8 cellular contexts compared by ENCODE assay signal in genomic region chr7:8217200-8218068, GRCh38. TPM values are rescaled to one million over a fixed set of nuclear protein-coding genes. Genes with fewer than 3 reads are reported as not detected.
DNase-seq lines count a peak whose midpoint lies in the region; TF ChIP-seq lines count a peak whose summit lies in the region.

No MANE protein-coding gene starts in this region.

- no peak overlapping the region for H3K4me3 Mint-ChIP-seq in mesothelial cell of epicardium

- no peaks in the 10 kb centered on the region for H3K27me3 ChIP-seq in dorsolateral prefrontal cortex

- peak overlapping the region in 29 of 59 donors; percentile 2 to 79 (median 34) for H3K27ac ChIP-seq in dorsolateral prefrontal cortex

- peak; percentile 14; the same call in 1 of the 2 replicates for TF ChIP-seq CTCF in GM12874 (IDR thresholded peaks at IDR 0.05; ENCODE audit: insufficient read depth, low read depth, low read length)
- peak; percentile 77 to 100 (median 89) for TF ChIP-seq CTCF in dorsolateral prefrontal cortex (IDR thresholded peaks at IDR 0.05 in 54 of 56, conservative IDR thresholded peaks at IDR 0.05 in 2 of 56; ENCODE audit: low read depth in 1 of 56, partially characterized antibody in 56 of 56)
- TF ChIP-seq CTCF in mesothelial cell of epicardium (IDR thresholded peaks at IDR 0.05; ENCODE audit: unreplicated experiment) = peak; percentile 98

- H3K4me3 ChIP-seq in dorsolateral prefrontal cortex = peak overlapping the region in 27 of 59 donors; percentile 1 to 41 (median 16)

- no peak overlapping the region for H3K27ac Mint-ChIP-seq in mesothelial cell of epicardium

- no peaks in the 10 kb centered on the region for H3K36me3 Mint-ChIP-seq in mesothelial cell of epicardium

- H3K9me3 Mint-ChIP-seq in mesothelial cell of epicardium = no peaks in the 10 kb centered on the region

- no peaks in the 10 kb centered on the region for H3K27me3 Mint-ChIP-seq in mesothelial cell of epicardium (ENCODE audit: low read depth)

- peaks cover 44% of the 10 kb centered on the region for H3K4me1 Mint-ChIP-seq in mesothelial cell of epicardium

- intact Hi-C loops in dorsolateral prefrontal cortex (cut with DNase I) = loop anchor here (2.0 to 10.0 kb wide), 4 partner anchors 77 to 793 kb away; no protein-coding TSS in a partner anchor

- DNase-seq in AG08396 (ENCODE audit: low spot score) (peak; percentile 27), MV-4-11 (lab: John Stamatoyannopoulos, UW) (peak; percentile 52), RPMI7951 (ENCODE audit: low read depth) (peak; percentile 59), dorsolateral prefrontal cortex (no peak), mesothelial cell of epicardium (ENCODE audit: low spot score in 2 of 2, unreplicated experiment in 2 of 2) (no peak), T1000 (lab: John Stamatoyannopoulos, UW) (no peak)
- no peak for DNase-seq in activated CD8-positive, alpha-beta memory T cell treated with anti-CD3 and anti-CD28 coated beads, Interleukin-2, amount 50 U/mL, for 4 hours

RNA-seq across cellular contexts. Expression of gene ICA1, which starts 44.5 kb away (rescaled TPM):
- total RNA-seq in RPMI7951 (2014; rRNA removed; shearing (Covaris generic)) = 0.24 and 0.49 TPM in 2 replicates
- 100 to 1,000 TPM in 33 of 120 experiments, 10 to 100 TPM in 87; 47.2 to 155 (median 89.1) TPM for total RNA-seq in dorsolateral prefrontal cortex
- total RNA-seq in mesothelial cell of epicardium = 6.8 to 8.3 TPM (median 8.2 TPM) in 3 replicates

Comparison
In these comparisons a context has a peak if more than half of its experiments do, and no peak if none do; other contexts are left out.
1. DNase-seq: peak in AG08396 (single experiment), MV-4-11 (single experiment) and RPMI7951 (single experiment); none in dorsolateral prefrontal cortex (0 of 10), mesothelial cell of epicardium (0 of 2), T1000 (single experiment) and activated CD8-positive, alpha-beta memory T cell treated with anti-CD3 and anti-CD28 coated beads, Interleukin-2, amount 50 U/mL, for 4 hours (single experiment).
2. CTCF ChIP-seq: peak in every context shown above with its lines; median percentile 98 in mesothelial cell of epicardium; 89 in dorsolateral prefrontal cortex; 14 in GM12874.